ENCODE assay signal across 8 cellular contexts in genomic region chr17:44556854-44557606, GRCh38. TPM values are rescaled to one million over a fixed set of nuclear protein-coding genes. Genes with fewer than 3 reads are reported as not detected.
DNase-seq lines count a peak whose midpoint lies in the region; ATAC-seq, FAIRE-seq and TF ChIP-seq lines count a peak whose summit lies in the region.

Gene FZD2, plus strand, starts transcription at chr17:44557484. Its CDS starts 205 bp downstream, at chr17:44557689.

- no peaks in the 10 kb centered on the region for H3K36me3 ChIP-seq in GM12878 (ENCODE audit: control insufficient read depth in 2 of 2, insufficient read depth in 2 of 2, low read length in 1 of 2)

- DNase-seq in AG09319 (ENCODE audit: extremely low read depth, low read depth) (peak; percentile 97), NCI-H1105 (lab: John Stamatoyannopoulos, UW) (peak; percentile 87), GM12878 (ENCODE audit: low read depth, low spot score) (peak; percentile 64), hippocampal formation (lab: John Stamatoyannopoulos, UW) (peak; percentile 42 to 49), putamen (ENCODE audit: low spot score) (peak; percentile 64)

- H3K4me1 ChIP-seq in GM12878 (ENCODE audit: control insufficient read depth, insufficient read depth, low read length), result no peaks in the 10 kb centered on the region

- no TSS peak for BruUV-seq in GM12878 (replicated peaks; lab: Mats Ljungman, UMichigan)

- RAD21 ChIA-PET in GM12878 (lab: Charles Lee; ENCODE audit: unreplicated experiment), result interaction anchor here (1.0 to 1.2 kb wide), 2 partner anchors 12 to 24 kb away, joined by 3 to 4 read pairs; no protein-coding TSS in a partner anchor

- TF ChIP-seq RAD21 in GM12878 (IDR thresholded peaks at IDR 0.05; ENCODE audit: insufficient read depth, low read depth, low read length), result no peak

- H3K9me3 ChIP-seq in GM12878 (replicated peaks; ENCODE audit: control insufficient read depth, insufficient read depth, low read length), result no peaks in the 10 kb centered on the region; the same call in 2 of the 3 replicates

- peak within 1 kb of the TSS; percentile 59 for H3K27ac ChIP-seq in GM12878 (ENCODE audit: control insufficient read depth, insufficient read depth)

- TF ChIP-seq POLR2A in GM12878 (IDR thresholded peaks at IDR 0.05; ENCODE audit: low read depth, low read length), result peak; percentile 53

- intact Hi-C loops in GM12878 (cut with micrococcal nuclease; ENCODE audit: unreplicated experiment), result loop anchor here (5.0 kb wide), 1 partner anchor 70 kb away; no protein-coding TSS in a partner anchor

- POLR2A ChIA-PET in GM12878 (lab: Charles Lee), result interaction anchor here (0.6 to 1.3 kb wide), 2 partner anchors 39 to 212 kb away, joined by 3 to 4 read pairs; partner anchors contain the start of gene GRN

- SMC1A ChIA-PET in GM12878 (lab: Charles Lee; ENCODE audit: uncharacterized antibody, unreplicated experiment), result interaction anchor here (0.6 to 1.6 kb wide), 5 partner anchors 21 to 787 kb away, joined by 3 to 4 read pairs (median 3); partner anchors contain the start of gene DBF4B

- no peak for TF ChIP-seq EP300 in GM12878 (IDR thresholded peaks at IDR 0.05; ENCODE audit: borderline replicate concordance in 1 of 2, control insufficient read depth in 1 of 2, low read depth in 2 of 2, low read length in 2 of 2)

- FAIRE-seq in GM12878 (lab: Jason Lieb, UNC), result peak; percentile 69

- H4K20me1 ChIP-seq in GM12878 (ENCODE audit: control insufficient read depth, insufficient read depth), result no peaks in the 10 kb centered on the region

- peak within 1 kb of the TSS; percentile 82 for H3K4me3 ChIP-seq in GM12878

- CTCF ChIA-PET in GM12878 (lab: Yijun Ruan, JAX), result interaction anchor here (0.7 to 1.7 kb wide), 4 partner anchors 23 to 1163 kb away, joined by 3 to 8 read pairs (median 6); partner anchors contain the start of gene ACBD4

- H2AFZ ChIP-seq in GM12878 (ENCODE audit: control insufficient read depth, low read depth, low read length), result peak within 1 kb of the TSS; percentile 93

- in situ Hi-C loops in GM12878 (cut with MboI), result no loop called here

- TF ChIP-seq CTCF in AG09319 (IDR thresholded peaks at IDR 0.05; ENCODE audit: low read depth, low read length) (no peak), GM12878 (IDR thresholded peaks at IDR 0.05 in 2 of 3, conservative IDR thresholded peaks at IDR 0.05 in 1 of 3; ENCODE audit: control insufficient read depth in 2 of 3, extremely low read depth in 1 of 3, insufficient read depth in 1 of 3, low read depth in 3 of 3, low read length in 3 of 3) (no peak)

- H3K9ac ChIP-seq in GM12878 (ENCODE audit: control insufficient read depth, insufficient read depth, low read length), result peak within 1 kb of the TSS; percentile 75

- peak within 1 kb of the TSS; percentile 95 for H3K4me2 ChIP-seq in GM12878 (ENCODE audit: control insufficient read depth, insufficient read depth)

- peaks cover 3 to 10% of the 10 kb centered on the region in 2 experiments for H3K27me3 ChIP-seq in GM12878 (replicated peaks in 1 of 2; ENCODE audit: control insufficient read depth in 2 of 2, insufficient read depth in 2 of 2, low read length in 1 of 2)

- H3K79me2 ChIP-seq in GM12878 (ENCODE audit: control insufficient read depth, insufficient read depth, low read length), result no peaks in the 10 kb centered on the region

- WGBS in GM12878 (ENCODE audit: insufficient coverage, insufficient replicate concordance, low lambda C conversion rate, missing lambda C conversion rate), result under 1% methylated on average over 27 of the region's 49 CpGs

- ATAC-seq in GM19351 (IDR thresholded peaks at IDR 0.05; ENCODE audit: unreplicated experiment), result peak; percentile 53
- ATAC-seq in SK-N-SH treated with all-trans-retinoic acid at 6 μM for 48 hours, result peak; percentile 93
- peak; percentile 95 for ATAC-seq in GM12878
- ATAC-seq in HG02623 (IDR thresholded peaks at IDR 0.05; ENCODE audit: unreplicated experiment), result no peak

TF ChIP-seq in SK-N-SH treated with all-trans-retinoic acid at 6 μM for 48 hours, 23 proteins besides CTCF, POLR2A, EP300 and RAD21:
- TF ChIP-seq ZFP3 (CRISPR knock-in tag; IDR thresholded peaks at IDR 0.05), result no peak
- TF ChIP-seq, protein P1, sequence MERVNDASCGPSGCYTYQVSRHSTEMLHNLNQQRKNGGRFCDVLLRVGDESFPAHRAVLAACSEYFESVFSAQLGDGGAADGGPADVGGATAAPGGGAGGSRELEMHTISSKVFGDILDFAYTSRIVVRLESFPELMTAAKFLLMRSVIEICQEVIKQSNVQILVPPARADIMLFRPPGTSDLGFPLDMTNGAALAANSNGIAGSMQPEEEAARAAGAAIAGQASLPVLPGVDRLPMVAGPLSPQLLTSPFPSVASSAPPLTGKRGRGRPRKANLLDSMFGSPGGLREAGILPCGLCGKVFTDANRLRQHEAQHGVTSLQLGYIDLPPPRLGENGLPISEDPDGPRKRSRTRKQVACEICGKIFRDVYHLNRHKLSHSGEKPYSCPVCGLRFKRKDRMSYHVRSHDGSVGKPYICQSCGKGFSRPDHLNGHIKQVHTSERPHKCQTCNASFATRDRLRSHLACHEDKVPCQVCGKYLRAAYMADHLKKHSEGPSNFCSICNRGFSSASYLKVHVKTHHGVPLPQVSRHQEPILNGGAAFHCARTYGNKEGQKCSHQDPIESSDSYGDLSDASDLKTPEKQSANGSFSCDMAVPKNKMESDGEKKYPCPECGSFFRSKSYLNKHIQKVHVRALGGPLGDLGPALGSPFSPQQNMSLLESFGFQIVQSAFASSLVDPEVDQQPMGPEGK (CRISPR knock-in tag; IDR thresholded peaks at IDR 0.05; ENCODE audit: borderline replicate concordance), result peak; percentile 91; the same call in 1 of the 2 replicates

TF ChIP-seq in GM12878, 131 proteins besides CTCF, POLR2A, EP300 and RAD21 (continues in another document):
- TF ChIP-seq ATF7 (IDR thresholded peaks at IDR 0.05; ENCODE audit: low read depth) (peak; percentile 62; the same call in 1 of the 2 replicates), PML (IDR thresholded peaks at IDR 0.05; ENCODE audit: low read length) (no peak), ZBED1 (IDR thresholded peaks at IDR 0.05; ENCODE audit: borderline replicate concordance) (no peak), FOS (IDR thresholded peaks at IDR 0.05; ENCODE audit: borderline replicate concordance, extremely low read depth, insufficient read length) (peak; percentile 33), KDM1A (IDR thresholded peaks at IDR 0.05; ENCODE audit: borderline replicate concordance) (no peak), TCF7 (IDR thresholded peaks at IDR 0.05; ENCODE audit: borderline replicate concordance) (no peak)
- TF ChIP-seq, protein P2, sequence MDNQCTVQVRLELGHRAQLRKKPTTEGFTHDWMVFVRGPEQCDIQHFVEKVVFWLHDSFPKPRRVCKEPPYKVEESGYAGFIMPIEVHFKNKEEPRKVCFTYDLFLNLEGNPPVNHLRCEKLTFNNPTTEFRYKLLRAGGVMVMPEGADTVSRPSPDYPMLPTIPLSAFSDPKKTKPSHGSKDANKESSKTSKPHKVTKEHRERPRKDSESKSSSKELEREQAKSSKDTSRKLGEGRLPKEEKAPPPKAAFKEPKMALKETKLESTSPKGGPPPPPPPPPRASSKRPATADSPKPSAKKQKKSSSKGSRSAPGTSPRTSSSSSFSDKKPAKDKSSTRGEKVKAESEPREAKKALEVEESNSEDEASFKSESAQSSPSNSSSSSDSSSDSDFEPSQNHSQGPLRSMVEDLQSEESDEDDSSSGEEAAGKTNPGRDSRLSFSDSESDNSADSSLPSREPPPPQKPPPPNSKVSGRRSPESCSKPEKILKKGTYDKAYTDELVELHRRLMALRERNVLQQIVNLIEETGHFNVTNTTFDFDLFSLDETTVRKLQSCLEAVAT (IDR thresholded peaks at IDR 0.05), result peak; percentile 98
- TF ChIP-seq, protein P3, sequence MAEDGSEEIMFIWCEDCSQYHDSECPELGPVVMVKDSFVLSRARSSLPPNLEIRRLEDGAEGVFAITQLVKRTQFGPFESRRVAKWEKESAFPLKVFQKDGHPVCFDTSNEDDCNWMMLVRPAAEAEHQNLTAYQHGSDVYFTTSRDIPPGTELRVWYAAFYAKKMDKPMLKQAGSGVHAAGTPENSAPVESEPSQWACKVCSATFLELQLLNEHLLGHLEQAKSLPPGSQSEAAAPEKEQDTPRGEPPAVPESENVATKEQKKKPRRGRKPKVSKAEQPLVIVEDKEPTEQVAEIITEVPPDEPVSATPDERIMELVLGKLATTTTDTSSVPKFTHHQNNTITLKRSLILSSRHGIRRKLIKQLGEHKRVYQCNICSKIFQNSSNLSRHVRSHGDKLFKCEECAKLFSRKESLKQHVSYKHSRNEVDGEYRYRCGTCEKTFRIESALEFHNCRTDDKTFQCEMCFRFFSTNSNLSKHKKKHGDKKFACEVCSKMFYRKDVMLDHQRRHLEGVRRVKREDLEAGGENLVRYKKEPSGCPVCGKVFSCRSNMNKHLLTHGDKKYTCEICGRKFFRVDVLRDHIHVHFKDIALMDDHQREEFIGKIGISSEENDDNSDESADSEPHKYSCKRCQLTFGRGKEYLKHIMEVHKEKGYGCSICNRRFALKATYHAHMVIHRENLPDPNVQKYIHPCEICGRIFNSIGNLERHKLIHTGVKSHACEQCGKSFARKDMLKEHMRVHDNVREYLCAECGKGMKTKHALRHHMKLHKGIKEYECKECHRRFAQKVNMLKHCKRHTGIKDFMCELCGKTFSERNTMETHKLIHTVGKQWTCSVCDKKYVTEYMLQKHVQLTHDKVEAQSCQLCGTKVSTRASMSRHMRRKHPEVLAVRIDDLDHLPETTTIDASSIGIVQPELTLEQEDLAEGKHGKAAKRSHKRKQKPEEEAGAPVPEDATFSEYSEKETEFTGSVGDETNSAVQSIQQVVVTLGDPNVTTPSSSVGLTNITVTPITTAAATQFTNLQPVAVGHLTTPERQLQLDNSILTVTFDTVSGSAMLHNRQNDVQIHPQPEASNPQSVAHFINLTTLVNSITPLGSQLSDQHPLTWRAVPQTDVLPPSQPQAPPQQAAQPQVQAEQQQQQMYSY (CRISPR knock-in tag; IDR thresholded peaks at IDR 0.05), result no peak

RNA-seq across cellular contexts. Expression of gene FZD2, which starts in this region (rescaled TPM):
- total RNA-seq in GM12878 (2013; cell fraction: nucleolus; rRNA removed), result 5.2 and 5.5 TPM in 2 replicates
- total RNA-seq in GM12878 (2014; rRNA removed), result 1.0 and 1.5 TPM in 2 replicates
- total RNA-seq in GM12878 (2014; rRNA removed; fragmentation: Illumina TruSeq; extraction: Trizol), result 0.41 and 0.63 TPM in 2 replicates
- 4.2 and 4.3 TPM in 2 replicates for total RNA-seq in GM12878 (2021)
- 0.42 TPM for polyA plus RNA-seq in GM12878 (2011; ENCODE audit: low read depth)
- 0.33 and 0.67 TPM in 2 replicates for polyA plus RNA-seq in GM12878 (2011; rRNA removed)
- 1.6 and 2.0 TPM in 2 replicates for polyA plus RNA-seq in GM12878 (2011; cell fraction: cytosol; rRNA removed)
- 2.9 and 4.2 TPM in 2 replicates for polyA plus RNA-seq in GM12878 (2011; cell fraction: nucleus; rRNA removed)
- polyA plus RNA-seq in GM12878 (2012), result 2.0 and 2.1 TPM in 2 replicates
- polyA plus RNA-seq in GM12878 (2014; fragmentation: Illumina TruSeq; extraction: Trizol), result 0.11 and 0.21 TPM in 2 replicates
- polyA plus RNA-seq in GM12878 (2014; fragmentation: Nextera tagmentation; extraction: Ambion mirVana), result under 1 TPM in 1 of 2 experiments, not detected in 1; 0.09 TPM
- polyA plus RNA-seq in GM12878 (2014; rRNA removed), result 4.0 and 4.9 TPM in 2 replicates
- under 1 TPM; 0.25 to 0.29 TPM for polyA plus RNA-seq in GM12878 (2016; fragmentation: Nextera tagmentation; extraction: Ambion mirVana)
- polyA minus RNA-seq in GM12878 (2011; rRNA and poly(A)+ RNA removed), result 1.5 and 3.2 TPM in 2 replicates
- 0.67 and 0.73 TPM in 2 replicates for polyA minus RNA-seq in GM12878 (2011; cell fraction: cytosol; rRNA and poly(A)+ RNA removed)
- 1.9 and 2.5 TPM in 2 replicates for polyA minus RNA-seq in GM12878 (2011; cell fraction: nucleus; rRNA and poly(A)+ RNA removed)

Comparison
In these comparisons a context has a peak if more than half of its experiments do, and no peak if none do; other contexts are left out.
1. DNase-seq: peak in every context shown above with its lines; median percentile 97 in AG09319; 87 in NCI-H1105; 64 in GM12878; 64 in putamen; 46 in hippocampal formation.